In the genomic region with DNA sequence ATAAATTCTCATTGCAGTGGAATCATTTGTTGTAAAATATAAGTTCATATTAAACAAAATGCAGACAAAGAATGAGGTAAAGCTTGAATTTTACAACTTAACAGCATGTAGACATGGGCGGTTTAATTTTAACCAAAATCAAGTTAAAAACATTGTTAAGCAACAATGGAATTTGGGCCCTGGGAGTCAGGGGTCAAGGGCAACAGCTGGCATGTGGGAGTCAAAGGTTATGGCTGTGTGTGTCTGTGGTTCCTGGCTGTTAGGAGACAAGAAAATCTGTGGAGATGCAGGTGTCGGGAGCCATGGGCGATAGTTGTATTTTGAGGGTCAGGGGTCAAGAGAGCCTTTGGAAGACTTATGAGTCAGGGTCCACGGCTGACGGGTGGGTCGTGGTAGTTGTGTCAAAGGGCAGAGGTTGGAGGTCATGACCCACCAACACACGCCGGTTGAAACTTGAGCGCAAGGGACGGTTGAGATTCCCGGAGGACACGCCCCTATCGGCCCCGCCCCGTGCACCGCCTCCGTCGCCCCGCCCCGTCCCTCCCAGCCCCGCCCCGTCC, we compare ENCODE assay signal across 8 cellular contexts. TPM values are rescaled to one million over a fixed set of nuclear protein-coding genes. Genes with fewer than 3 reads are reported as not detected.
DNase-seq lines count a peak whose midpoint lies in the region; ATAC-seq and TF ChIP-seq lines count a peak whose summit lies in the region.

No MANE protein-coding gene starts in this region.

- H3K27me3 Mint-ChIP-seq in activated CD8-positive, alpha-beta memory T cell treated with anti-CD3 and anti-CD28 coated beads, Interleukin-2, amount 10 ng/mL, durations not matched to agents 7 days and 5 days, result peaks cover 28% of the 10 kb centered on the region

- H3K36me3 Mint-ChIP-seq in activated CD8-positive, alpha-beta memory T cell treated with anti-CD3 and anti-CD28 coated beads, Interleukin-2, amount 10 ng/mL, durations not matched to agents 7 days and 5 days, result peaks cover 11% of the 10 kb centered on the region

- H3K4me3 ChIP-seq in brain microvascular endothelial cell (ENCODE audit: low read depth, low read length), result peak overlapping the region; percentile 24
- peak overlapping the region in 1 of 3 donors; percentile 68 for H3K4me3 ChIP-seq in right lobe of liver
- H3K4me3 ChIP-seq in suprapubic skin, result peak overlapping the region; percentile 65

- H3K4me1 Mint-ChIP-seq in activated CD8-positive, alpha-beta memory T cell treated with anti-CD3 and anti-CD28 coated beads, Interleukin-2, amount 10 ng/mL, durations not matched to agents 7 days and 5 days, result peaks cover 3% of the 10 kb centered on the region

- no peak for TF ChIP-seq EP300 in suprapubic skin (IDR thresholded peaks at IDR 0.05)

- no peaks in the 10 kb centered on the region for H3K4me1 ChIP-seq in right lobe of liver
- peaks cover 12% of the 10 kb centered on the region for H3K4me1 ChIP-seq in suprapubic skin

- H3K27me3 ChIP-seq in brain microvascular endothelial cell (replicated peaks) (no peaks in the 10 kb centered on the region), right lobe of liver (no peaks in the 10 kb centered on the region), suprapubic skin (peaks cover 13% of the 10 kb centered on the region)

- H3K36me3 ChIP-seq in brain microvascular endothelial cell (replicated peaks) (no peaks in the 10 kb centered on the region), right lobe of liver (no peaks in the 10 kb centered on the region), suprapubic skin (no peaks in the 10 kb centered on the region)

- no peak for DNase-seq in activated CD8-positive, alpha-beta memory T cell treated with anti-CD3 and anti-CD28 coated beads, Interleukin-2, amount 10 ng/mL, durations not matched to agents 7 days and 5 days
- no peak for DNase-seq in activated CD8-positive, alpha-beta memory T cell treated with anti-CD3 and anti-CD28 coated beads, Interleukin-2, amount 50 U/mL, for 4 hours
- DNase-seq in brain microvascular endothelial cell (no peak), right lobe of liver (no peak), suprapubic skin (ENCODE audit: low spot score in 2 of 2) (no peak), GM03348 (ENCODE audit: low spot score) (no peak), GM19240 (ENCODE audit: insufficient read length, low spot score) (no peak)

- in situ Hi-C loops in brain microvascular endothelial cell (cut with HindIII; ENCODE audit: low pct_ligation_motif_present, low sequenced_read_pairs), result no loop called here

- no peak for TF ChIP-seq POLR2A in right lobe of liver (IDR thresholded peaks at IDR 0.05)
- TF ChIP-seq POLR2A in suprapubic skin (IDR thresholded peaks at IDR 0.05), result no peak

- CTCF ChIA-PET in activated CD8-positive, alpha-beta memory T cell treated with anti-CD3 and anti-CD28 coated beads, Interleukin-2, amount 10 ng/mL, durations not matched to agents 7 days and 5 days (lab: Charles Lee), result no interaction called here

- TF ChIP-seq CTCF in brain microvascular endothelial cell (IDR thresholded peaks at IDR 0.05; ENCODE audit: low read depth, low read length, missing control alignments) (no peak), right lobe of liver (IDR thresholded peaks at IDR 0.05) (no peak), suprapubic skin (IDR thresholded peaks at IDR 0.05) (no peak)

- WGBS in right lobe of liver (ENCODE audit: insufficient coverage, low coverage, low lambda C conversion rate, missing lambda C conversion rate), result 76% methylated on average over 2 of the region's 22 CpGs
- WGBS in suprapubic skin, result 27% methylated on average over 19 of the region's 22 CpGs

- H3K27ac ChIP-seq in brain microvascular endothelial cell (no peak overlapping the region), right lobe of liver (no peak overlapping the region), suprapubic skin (no peak overlapping the region)

- peaks cover 17% of the 10 kb centered on the region for H3K9me3 Mint-ChIP-seq in activated CD8-positive, alpha-beta memory T cell treated with anti-CD3 and anti-CD28 coated beads, Interleukin-2, amount 10 ng/mL, durations not matched to agents 7 days and 5 days (ENCODE audit: low read depth)

- intact Hi-C loops in right lobe of liver (cut with DNase I), result no loop called here

- no peak for ATAC-seq in activated CD8-positive, alpha-beta memory T cell treated with anti-CD3 and anti-CD28 coated beads, Interleukin-2, amount 10 ng/mL, durations not matched to agents 7 days and 5 days
- peak in 3 of 4 donors; percentile 20 to 30 (median 23) for ATAC-seq in right lobe of liver
- no peak for ATAC-seq in HG02840 (IDR thresholded peaks at IDR 0.05; ENCODE audit: low FRiP score, unreplicated experiment)

- no peak overlapping the region for H3K4me3 Mint-ChIP-seq in activated CD8-positive, alpha-beta memory T cell treated with anti-CD3 and anti-CD28 coated beads, Interleukin-2, amount 10 ng/mL, durations not matched to agents 7 days and 5 days

- peak overlapping the region; percentile 47 for H3K27ac Mint-ChIP-seq in activated CD8-positive, alpha-beta memory T cell treated with anti-CD3 and anti-CD28 coated beads, Interleukin-2, amount 10 ng/mL, durations not matched to agents 7 days and 5 days

- H3K9me3 ChIP-seq in right lobe of liver (no peaks in the 10 kb centered on the region), suprapubic skin (peaks cover 5% of the 10 kb centered on the region)

RNA-seq across cellular contexts. Expression of a gene that starts 0.4 kb away (rescaled TPM):
- total RNA-seq in activated CD8-positive, alpha-beta memory T cell treated with anti-CD3 and anti-CD28 coated beads, Interleukin-2, amount 10 ng/mL, durations not matched to agents 7 days and 5 days, result not detected
- total RNA-seq in right lobe of liver, result 1 to 10 TPM; 1.5 to 5.7 (median 4.7) TPM
- total RNA-seq in suprapubic skin, result 1 to 10 TPM in 3 of 4 donors, under 1 TPM in 1; 0.55 to 3.0 (median 1.5) TPM

Comparison
In these comparisons a context has a peak if more than half of its experiments do, and no peak if none do; other contexts are left out.
1. ATAC-seq: peak in right lobe of liver (3 of 4); none in activated CD8-positive, alpha-beta memory T cell treated with anti-CD3 and anti-CD28 coated beads, Interleukin-2, amount 10 ng/mL, durations not matched to agents 7 days and 5 days (single experiment) and HG02840 (single experiment).